In genomic region chr19:21604351-21604926, GRCh38 we compare ENCODE assay signal across 8 cellular contexts.
A peak's percentile ranks its signal among the peaks of the same experiment; 100 is the strongest.
DNase-seq lines count a peak whose midpoint lies in the region; ATAC-seq and TF ChIP-seq lines count a peak whose summit lies in the region.

No MANE protein-coding gene starts in this region.

- peaks cover 10 to 15% of the 10 kb centered on the region in 2 donors for H3K4me1 ChIP-seq in thyroid gland

- intact Hi-C loops in lower leg skin (cut with DNase I; ENCODE audit: low total_unique reads): no loop called here
- intact Hi-C loops in thyroid gland (cut with DNase I): no loop called here

- WGBS in lower leg skin, 2 donors: 0 to 1% methylated on average over 4 of the region's 4 CpGs
- WGBS in thyroid gland, 2 donors: 2 to 8% methylated on average over 4 of the region's 4 CpGs

- no peaks in the 10 kb centered on the region for H3K9me3 ChIP-seq in thyroid gland

- H3K27me3 ChIP-seq in thyroid gland: no peaks in the 10 kb centered on the region

- TF ChIP-seq POLR2A in lower leg skin (IDR thresholded peaks at IDR 0.05): no peak
- TF ChIP-seq POLR2A in thyroid gland (IDR thresholded peaks at IDR 0.05): no peak

- peak; percentile 53 for DNase-seq in EL
- DNase-seq in NCI-H2029 treated with DMSO at 0.1 percent for 48 hours (lab: John Stamatoyannopoulos, UW): peak; percentile 27
- DNase-seq in cardiac fibroblast (ENCODE audit: low read depth in 2 of 2): peak; percentile 47 to 49
- DNase-seq in lower leg skin (ENCODE audit: low spot score in 2 of 2): no peak
- peak; percentile 7 to 10 for DNase-seq in thyroid gland
- DNase-seq in NCI-H187 treated with DMSO at 0.1 percent for 48 hours (lab: John Stamatoyannopoulos, UW): no peak

- H3K4me3 ChIP-seq in cardiac fibroblast (replicated peaks in 1 of 2; ENCODE audit: low read depth in 2 of 2, low read length in 2 of 2) (peak overlapping the region; percentile 33 to 49), lower leg skin (ENCODE audit: low read depth, poor library complexity, severe bottlenecking) (peak overlapping the region; percentile 18), thyroid gland (replicated peaks in 1 of 3) (peak overlapping the region in 2 of 3 donors; percentile 12 to 31)

- TF ChIP-seq CTCF in cardiac fibroblast (IDR thresholded peaks at IDR 0.05; ENCODE audit: low read depth, low read length) (no peak), lower leg skin (IDR thresholded peaks at IDR 0.05) (no peak), thyroid gland (IDR thresholded peaks at IDR 0.05) (no peak)

- peak overlapping the region; percentile 49 to 88 (median 72) for H3K27ac ChIP-seq in thyroid gland

- ATAC-seq in GM21423 (IDR thresholded peaks at IDR 0.05; ENCODE audit: unreplicated experiment) (no peak), HG03378 (IDR thresholded peaks at IDR 0.05; ENCODE audit: unreplicated experiment) (no peak)

- no peaks in the 10 kb centered on the region for H3K36me3 ChIP-seq in thyroid gland

Comparison
In these comparisons a context has a peak if more than half of its experiments do, and no peak if none do; other contexts are left out.
1. DNase-seq: peak in EL (single experiment), NCI-H2029 treated with DMSO at 0.1 percent for 48 hours (single experiment), cardiac fibroblast (2 of 2) and thyroid gland (2 of 2); none in lower leg skin (0 of 2) and NCI-H187 treated with DMSO at 0.1 percent for 48 hours (single experiment).
2. Peak in every context shown above with its lines, with median percentiles within 50 percentile points of each other: H3K4me3 ChIP-seq.